8 cellular contexts compared by ENCODE assay signal in genomic region chr13:111429064-111429558, GRCh38.
DNase-seq lines count a peak whose midpoint lies in the region; ATAC-seq, FAIRE-seq and TF ChIP-seq lines count a peak whose summit lies in the region.

No MANE protein-coding gene starts in this region.

- TF ChIP-seq EP300 in transverse colon (IDR thresholded peaks at IDR 0.05; ENCODE audit: low read depth) = no peak

- ATAC-seq in heart left ventricle (peak in 3 of 4 donors; percentile 39 to 53 (median 48)), HG03354 (IDR thresholded peaks at IDR 0.05; ENCODE audit: poor library complexity, severe bottlenecking, unreplicated experiment) (peak; percentile 82), RWPE2 (ENCODE audit: low read depth) (peak; percentile 52; the same call in 2 of the 3 replicates), lung (ENCODE audit: insufficient read depth, low FRiP score) (no peak)

- no peak overlapping the region for H3K27ac ChIP-seq in heart left ventricle
- no peak overlapping the region for H3K27ac ChIP-seq in right atrium auricular region
- no peak overlapping the region for H3K27ac ChIP-seq in RWPE2 (ENCODE audit: poor library complexity, severe bottlenecking)
- no peak overlapping the region for H3K27ac ChIP-seq in lung (ENCODE audit: low read depth in 1 of 2, low read length in 1 of 2)
- H3K27ac ChIP-seq in transverse colon = no peak overlapping the region

- H3K4me3 ChIP-seq in heart left ventricle (peak overlapping the region in 1 of 12 donors; percentile 20), right atrium auricular region (peak overlapping the region in 1 of 2 donors; percentile 9), RWPE2 (ENCODE audit: severe bottlenecking) (no peak overlapping the region), bronchial epithelial cell (ENCODE audit: low read depth, low read length) (no peak overlapping the region), lung (no peak overlapping the region), transverse colon (no peak overlapping the region)

- TF ChIP-seq POLR2A in heart left ventricle (IDR thresholded peaks at IDR 0.05) (no peak), transverse colon (IDR thresholded peaks at IDR 0.05) (no peak), GM12892 (IDR thresholded peaks at IDR 0.05; ENCODE audit: low read depth, low read length) (no peak)

- H3K36me3 ChIP-seq in heart left ventricle = no peaks in the 10 kb centered on the region
- no peaks in the 10 kb centered on the region for H3K36me3 ChIP-seq in right atrium auricular region
- H3K36me3 ChIP-seq in RWPE2 (ENCODE audit: low read depth) = no peaks in the 10 kb centered on the region
- no peaks in the 10 kb centered on the region for H3K36me3 ChIP-seq in bronchial epithelial cell (ENCODE audit: control insufficient read depth, insufficient read depth, low read length)
- no peaks in the 10 kb centered on the region for H3K36me3 ChIP-seq in lung (ENCODE audit: control insufficient read depth in 2 of 2, insufficient read depth in 2 of 2, low read length in 2 of 2)
- no peaks in the 10 kb centered on the region for H3K36me3 ChIP-seq in transverse colon

- 19 to 24% (median 22%) methylated on average over 11 to 12 of the region's 12 CpGs for WGBS in heart left ventricle, 4 donors
- 22 to 25% methylated on average over 12 of the region's 12 CpGs for WGBS in lung, 2 donors
- WGBS in transverse colon (ENCODE audit: low coverage in 1 of 2), 2 donors = 16% methylated on average over 12 of the region's 12 CpGs; no CpG with 5 or more reads in 1 of the 2 donors

- no peak for FAIRE-seq in bronchial epithelial cell (lab: Jason Lieb, UNC)
- no peak for FAIRE-seq in GM12892 (lab: Jason Lieb, UNC)

- DNase-seq in heart left ventricle (no peak), right atrium auricular region (ENCODE audit: low spot score) (no peak), RWPE2 (ENCODE audit: low spot score) (no peak), bronchial epithelial cell (ENCODE audit: low read depth) (peak; percentile 21), lung (ENCODE audit: low spot score) (peak; percentile 52), transverse colon (peak; percentile 43), GM12892 (ENCODE audit: insufficient read length) (no peak)

- in situ Hi-C loops in transverse colon (cut with MboI; ENCODE audit: low pct_ligation_motif_present in 1 of 4, low pct_unique_long_range_greater_than_20kb in 1 of 4, low sequenced_read_pairs in 3 of 4) = no loop called here

- TF ChIP-seq CTCF in heart left ventricle (IDR thresholded peaks at IDR 0.05) (peak; percentile 29 to 62 (median 47)), right atrium auricular region (IDR thresholded peaks at IDR 0.05) (peak in 1 of 2 donors; percentile 64), RWPE2 (IDR thresholded peaks at IDR 0.05; ENCODE audit: poor library complexity, severe bottlenecking) (peak; percentile 48), bronchial epithelial cell (IDR thresholded peaks at IDR 0.05; ENCODE audit: insufficient read depth, low read length, severe bottlenecking) (peak; percentile 28), lung (IDR thresholded peaks at IDR 0.05; ENCODE audit: control extremely low read depth, extremely low read depth) (peak; percentile 27), transverse colon (IDR thresholded peaks at IDR 0.05) (peak; percentile 44 to 58 (median 50))

- no peaks in the 10 kb centered on the region for H3K4me1 ChIP-seq in heart left ventricle
- no peaks in the 10 kb centered on the region for H3K4me1 ChIP-seq in right atrium auricular region
- H3K4me1 ChIP-seq in RWPE2 (ENCODE audit: insufficient read depth, poor library complexity, severe bottlenecking) = no peaks in the 10 kb centered on the region
- H3K4me1 ChIP-seq in lung (ENCODE audit: control insufficient read depth in 2 of 2, insufficient read depth in 2 of 2, low read length in 2 of 2) = no peaks in the 10 kb centered on the region
- no peaks in the 10 kb centered on the region for H3K4me1 ChIP-seq in transverse colon

- intact Hi-C loops in heart left ventricle (cut with DNase I) = no loop called here
- intact Hi-C loops in transverse colon (cut with DNase I; ENCODE audit: low total_unique reads) = no loop called here

- no peaks in the 10 kb centered on the region for H3K9me3 ChIP-seq in heart left ventricle
- H3K9me3 ChIP-seq in right atrium auricular region = no peaks in the 10 kb centered on the region
- H3K9me3 ChIP-seq in RWPE2 (ENCODE audit: severe bottlenecking) = no peaks in the 10 kb centered on the region
- H3K9me3 ChIP-seq in lung (ENCODE audit: control insufficient read depth in 2 of 2, insufficient read depth in 1 of 2, low read length in 1 of 2) = peaks cover 0 to 3% of the 10 kb centered on the region in 2 donors
- H3K9me3 ChIP-seq in transverse colon = no peaks in the 10 kb centered on the region

- H3K27me3 ChIP-seq in heart left ventricle = peaks cover 0 to 37% (median 9%) of the 10 kb centered on the region in 9 donors
- no peaks in the 10 kb centered on the region for H3K27me3 ChIP-seq in right atrium auricular region
- peaks cover 4% of the 10 kb centered on the region for H3K27me3 ChIP-seq in RWPE2 (ENCODE audit: insufficient read depth, poor library complexity, severe bottlenecking)
- H3K27me3 ChIP-seq in bronchial epithelial cell (ENCODE audit: control insufficient read depth, insufficient read depth, low read length) = no peaks in the 10 kb centered on the region
- no peaks in the 10 kb centered on the region for H3K27me3 ChIP-seq in lung (ENCODE audit: control insufficient read depth, insufficient read depth)
- peaks cover 5% of the 10 kb centered on the region for H3K27me3 ChIP-seq in transverse colon

Comparison
In these comparisons a context has a peak if more than half of its experiments do, and no peak if none do; other contexts are left out.
1. DNase-seq: peak in bronchial epithelial cell (single experiment), lung (single experiment) and transverse colon (single experiment); none in heart left ventricle (0 of 5), right atrium auricular region (single experiment), RWPE2 (single experiment) and GM12892 (single experiment).